ENCODE assay signal across 1 cellular context in genomic region chr1:89659322-89660061, GRCh38.
TF ChIP-seq lines count a peak whose summit lies in the region.

No MANE protein-coding gene starts in this region.

TF ChIP-seq in GM23338, 12 proteins besides CTCF, POLR2A, EP300 and RAD21 (continued from another document):
- TF ChIP-seq ZNF462 (CRISPR knock-in tag; IDR thresholded peaks at IDR 0.05): no peak
- no peak for TF ChIP-seq NANOG (IDR thresholded peaks at IDR 0.05; ENCODE audit: borderline replicate concordance)
- no peak for TF ChIP-seq CREB1 (CRISPR knock-in tag; IDR thresholded peaks at IDR 0.05; ENCODE audit: low read depth)
- TF ChIP-seq STAT1 (IDR thresholded peaks at IDR 0.05; ENCODE audit: unreplicated experiment): no peak
- TF ChIP-seq EZH2phosphoT487 (IDR thresholded peaks at IDR 0.05; ENCODE audit: unreplicated experiment): no peak
- no peak for TF ChIP-seq REST (IDR thresholded peaks at IDR 0.05; ENCODE audit: unreplicated experiment)
- TF ChIP-seq ZNF331 (CRISPR knock-in tag; IDR thresholded peaks at IDR 0.05; ENCODE audit: low read depth): no peak
- no peak for TF ChIP-seq ZNF114 (CRISPR knock-in tag; IDR thresholded peaks at IDR 0.05)
- no peak for TF ChIP-seq EZH2 (IDR thresholded peaks at IDR 0.05; ENCODE audit: low read depth, unreplicated experiment)
- no peak for TF ChIP-seq POLR2AphosphoS5 (IDR thresholded peaks at IDR 0.05; ENCODE audit: low read depth)
- no peak for TF ChIP-seq JUNB (IDR thresholded peaks at IDR 0.05; ENCODE audit: unreplicated experiment)
